Comparison of ENCODE assay signal across 1 cellular context in the genomic region with DNA sequence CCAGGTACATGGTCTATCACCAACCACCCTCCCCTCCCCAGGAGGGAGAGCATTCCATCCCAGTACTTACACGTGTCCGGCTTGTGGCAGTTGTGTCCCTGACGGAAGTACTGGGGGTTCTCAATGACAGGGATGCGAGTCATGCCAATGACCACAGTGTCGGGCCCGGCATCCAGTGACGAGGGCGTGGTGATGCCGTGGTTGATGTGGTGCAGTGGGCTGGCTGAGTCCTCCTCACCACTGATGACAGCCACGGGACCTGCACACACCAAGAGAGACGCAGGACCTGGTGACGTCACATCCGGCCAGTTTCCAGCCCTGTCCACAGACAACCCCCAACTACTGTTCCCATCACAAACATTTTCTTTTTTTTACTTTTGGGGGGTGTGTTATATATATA.
TF ChIP-seq lines count a peak whose summit lies in the region.

No MANE protein-coding gene starts in this region.

TF ChIP-seq in K562, 482 proteins besides CTCF, POLR2A, EP300 and RAD21 (continued from another document):
- TF ChIP-seq, protein P1, sequence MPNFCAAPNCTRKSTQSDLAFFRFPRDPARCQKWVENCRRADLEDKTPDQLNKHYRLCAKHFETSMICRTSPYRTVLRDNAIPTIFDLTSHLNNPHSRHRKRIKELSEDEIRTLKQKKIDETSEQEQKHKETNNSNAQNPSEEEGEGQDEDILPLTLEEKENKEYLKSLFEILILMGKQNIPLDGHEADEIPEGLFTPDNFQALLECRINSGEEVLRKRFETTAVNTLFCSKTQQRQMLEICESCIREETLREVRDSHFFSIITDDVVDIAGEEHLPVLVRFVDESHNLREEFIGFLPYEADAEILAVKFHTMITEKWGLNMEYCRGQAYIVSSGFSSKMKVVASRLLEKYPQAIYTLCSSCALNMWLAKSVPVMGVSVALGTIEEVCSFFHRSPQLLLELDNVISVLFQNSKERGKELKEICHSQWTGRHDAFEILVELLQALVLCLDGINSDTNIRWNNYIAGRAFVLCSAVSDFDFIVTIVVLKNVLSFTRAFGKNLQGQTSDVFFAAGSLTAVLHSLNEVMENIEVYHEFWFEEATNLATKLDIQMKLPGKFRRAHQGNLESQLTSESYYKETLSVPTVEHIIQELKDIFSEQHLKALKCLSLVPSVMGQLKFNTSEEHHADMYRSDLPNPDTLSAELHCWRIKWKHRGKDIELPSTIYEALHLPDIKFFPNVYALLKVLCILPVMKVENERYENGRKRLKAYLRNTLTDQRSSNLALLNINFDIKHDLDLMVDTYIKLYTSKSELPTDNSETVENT (CRISPR knock-in tag; IDR thresholded peaks at IDR 0.05): no peak
- TF ChIP-seq ZBTB8A (IDR thresholded peaks at IDR 0.05; ENCODE audit: partially characterized antibody): no peak
- 0 out of 2 replicates have a peak, but pooled peaks have one; percentile 16 for TF ChIP-seq ATF3 (IDR thresholded peaks at IDR 0.05)
- TF ChIP-seq ATF3 (CRISPR knock-in tag; conservative IDR thresholded peaks at IDR 0.05): no peak
- no peak for TF ChIP-seq ESRRB (CRISPR knock-in tag; IDR thresholded peaks at IDR 0.05; ENCODE audit: borderline replicate concordance)
